Comparison of ENCODE assay signal across 7 cellular contexts in the genomic region with DNA sequence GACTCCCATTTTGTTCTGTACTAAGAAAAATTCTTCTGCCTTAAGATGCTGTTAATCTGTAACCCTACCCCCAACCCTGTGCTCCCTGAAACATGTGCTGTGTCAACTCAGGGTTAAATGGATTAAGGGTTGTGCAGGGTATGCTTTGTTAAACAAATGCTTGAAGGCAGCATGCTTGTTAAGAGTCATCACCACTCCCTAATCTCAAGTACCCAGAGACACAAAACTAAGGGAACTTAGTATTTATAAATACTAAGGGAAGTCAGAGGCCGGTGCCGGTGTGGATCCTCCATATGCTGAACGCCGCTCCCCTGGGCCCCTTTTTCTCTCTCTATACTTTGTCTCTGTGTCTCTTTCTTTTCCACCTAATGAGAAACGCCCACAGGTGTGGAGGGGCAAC.
A peak's percentile ranks its signal among the peaks of the same experiment; 100 is the strongest.
DNase-seq lines count a peak whose midpoint lies in the region; ATAC-seq and TF ChIP-seq lines count a peak whose summit lies in the region.
"Not testable (repeated sequence)": the region's sequence is repeated elsewhere in the genome, so short reads cannot be mapped to it uniquely, and the experiment has no call there.

No MANE protein-coding gene starts in this region.

- not testable (repeated sequence) for H3K23ac ChIP-seq in H9 (ENCODE audit: insufficient read length, low read depth, low read length)

- H3K27ac Mint-ChIP-seq in H9 (peak overlapping the region; percentile 95 to 99 (median 98)), WTC11 (peak overlapping the region; percentile 92), nephron progenitor cell (peak overlapping the region; percentile 88)

- POLR2A ChIA-PET in WTC11 (lab: Charles Lee): not testable (repeated sequence)

- not testable (repeated sequence) for H3K36me3 ChIP-seq in hepatocyte (replicated peaks; ENCODE audit: insufficient read depth, low read depth); smooth muscle cell (ENCODE audit: low read depth)

- not testable (repeated sequence) for H3F3A ChIP-seq in smooth muscle cell (ENCODE audit: low read depth)

- ATAC-seq in WTC11: peak; percentile 69

- H3T11ph ChIP-seq in H9 (ENCODE audit: low read length): not testable (repeated sequence)

- H3K4me1 Mint-ChIP-seq in H9 (peaks cover 59 to 65% of the 10 kb centered on the region in 2 experiments), WTC11 (peaks cover 55% of the 10 kb centered on the region), nephron progenitor cell (peaks cover 22% of the 10 kb centered on the region)

- not testable (repeated sequence) for H4K20me1 ChIP-seq in H9 (ENCODE audit: control insufficient read depth, insufficient read depth, insufficient read length); hepatocyte (ENCODE audit: insufficient read depth, poor library complexity, severe bottlenecking); smooth muscle cell (ENCODE audit: low read depth)

- not testable (repeated sequence) for H4K91ac ChIP-seq in H9 (ENCODE audit: insufficient read length, low read depth, low read length)

- peaks cover 17 to 19% of the 10 kb centered on the region in 2 experiments for H3K9me3 Mint-ChIP-seq in H9
- not testable (repeated sequence) for H3K9me3 Mint-ChIP-seq in WTC11, nephron progenitor cell

- H3K9ac ChIP-seq in H9 (ENCODE audit: extremely low read depth, insufficient read length, low read length): peak overlapping the region; percentile 64
- H3K9ac ChIP-seq in smooth muscle cell (ENCODE audit: low read depth): not testable (repeated sequence)

- CTCF ChIA-PET in WTC11 (lab: Charles Lee): not testable (repeated sequence)

- H2BK20ac ChIP-seq in H9 (ENCODE audit: low read depth, low read length, poor library complexity, severe bottlenecking): not testable (repeated sequence)

- not testable (repeated sequence) for H3K4me3 ChIP-seq in hepatocyte, smooth muscle cell
- peak overlapping the region; percentile 29; the same call in 1 of the 2 replicates for H3K4me3 ChIP-seq in iPS-18c (ENCODE audit: insufficient read depth, low read depth, low read length)

- peaks cover 32 to 43% (median 42%) of the 10 kb centered on the region in 3 experiments for H3K36me3 Mint-ChIP-seq in H9 (ENCODE audit: insufficient read depth in 1 of 3, low read depth in 3 of 3)
- H3K36me3 Mint-ChIP-seq in WTC11: peaks cover 22% of the 10 kb centered on the region
- not testable (repeated sequence) for H3K36me3 Mint-ChIP-seq in nephron progenitor cell (ENCODE audit: low read depth)

- H3K4ac ChIP-seq in H9 (ENCODE audit: low read depth, low read length): not testable (repeated sequence)

- H3K23me2 ChIP-seq in H9 (ENCODE audit: insufficient read length, low read depth, low read length, poor library complexity, severe bottlenecking): not testable (repeated sequence)

- not testable (repeated sequence) for H2BK120ac ChIP-seq in H9 (ENCODE audit: low read depth, low read length, poor library complexity, severe bottlenecking)

- H3K4me2 ChIP-seq in H9 (ENCODE audit: insufficient read depth, insufficient read length, low read length) (peak overlapping the region; percentile 59), hepatocyte (peak overlapping the region; percentile 35)
- H3K4me2 ChIP-seq in smooth muscle cell: not testable (repeated sequence)

- H2AK5ac ChIP-seq in H9 (ENCODE audit: insufficient read length, low read length): not testable (repeated sequence)

- H3K9me2 ChIP-seq in hepatocyte (replicated peaks; ENCODE audit: insufficient read depth): not testable (repeated sequence)

- not testable (repeated sequence) for H4K5ac ChIP-seq in H9 (ENCODE audit: insufficient read length, low read depth, low read length)

- H3K4me3 Mint-ChIP-seq in H9 (peak overlapping the region; percentile 78 to 82), WTC11 (peak overlapping the region; percentile 70)
- not testable (repeated sequence) for H3K4me3 Mint-ChIP-seq in nephron progenitor cell

- H3K27me3 ChIP-seq in H9 (ENCODE audit: insufficient read depth, low read length); hepatocyte; smooth muscle cell (ENCODE audit: low read depth): not testable (repeated sequence)

- H3K27me3 Mint-ChIP-seq in H9 (ENCODE audit: low read depth); WTC11 (ENCODE audit: low read depth); nephron progenitor cell (ENCODE audit: low read depth, poor library complexity): not testable (repeated sequence)

- H2BK15ac ChIP-seq in H9 (ENCODE audit: low read depth, low read length): not testable (repeated sequence)

- H3K27ac ChIP-seq in H9 (ENCODE audit: insufficient read length, low read depth, low read length) (peak overlapping the region; percentile 55), hepatocyte (peak overlapping the region; percentile 33)
- not testable (repeated sequence) for H3K27ac ChIP-seq in smooth muscle cell (ENCODE audit: low read depth)

- H2BK12ac ChIP-seq in H9 (ENCODE audit: insufficient read length, low read depth, low read length): not testable (repeated sequence)

- H3K4me1 ChIP-seq in H9 (ENCODE audit: insufficient read depth, low read length): not testable (repeated sequence)
- H3K4me1 ChIP-seq in hepatocyte (ENCODE audit: insufficient read depth): peaks cover 10% of the 10 kb centered on the region
- peaks cover 16% of the 10 kb centered on the region for H3K4me1 ChIP-seq in smooth muscle cell (ENCODE audit: low read depth)

- not testable (repeated sequence) for H2BK5ac ChIP-seq in H9 (ENCODE audit: insufficient read length, low read length)

- not testable (repeated sequence) for H3K79me1 ChIP-seq in H9 (ENCODE audit: insufficient read depth, low read depth, low read length, poor library complexity, severe bottlenecking)

- H3K9me3 ChIP-seq in H9 (ENCODE audit: control insufficient read depth, low read depth, low read length); hepatocyte (ENCODE audit: low read depth); iPS-18c (ENCODE audit: control insufficient read depth, insufficient read depth, low read length); smooth muscle cell (replicated peaks; ENCODE audit: low read depth): not testable (repeated sequence)

- not testable (repeated sequence) for H3K79me2 ChIP-seq in H9 (ENCODE audit: insufficient read depth, low read length); hepatocyte; smooth muscle cell (ENCODE audit: low read depth)

- not testable (repeated sequence) for H2AFZ ChIP-seq in H9 (ENCODE audit: low read length)
- H2AFZ ChIP-seq in hepatocyte (peak overlapping the region; percentile 3), smooth muscle cell (ENCODE audit: low read depth) (peak overlapping the region; percentile 46)

- DNase-seq in H9 (peak; percentile 43), NCI-H524 (lab: John Stamatoyannopoulos, UW) (peak; percentile 49 to 82), nephron progenitor cell (peak; percentile 1)
- not testable (repeated sequence) for DNase-seq in WTC11 (ENCODE audit: low spot score); hepatocyte (ENCODE audit: low spot score); smooth muscle cell (lab: John Stamatoyannopoulos, UW; ENCODE audit: unreplicated experiment)

- no CpG with 5 or more reads among the region's 5 CpGs for WGBS in H9 (ENCODE audit: extremely low coverage, insufficient read length, low lambda C conversion rate)
- 15% methylated on average over 5 of the region's 5 CpGs for WGBS in hepatocyte (ENCODE audit: low lambda C conversion rate, missing lambda C conversion rate)
- 9% methylated on average over 5 of the region's 5 CpGs for WGBS in smooth muscle cell (ENCODE audit: low lambda C conversion rate)

- not testable (repeated sequence) for H3K14ac ChIP-seq in H9 (ENCODE audit: insufficient read depth, low read length)

- H3K56ac ChIP-seq in H9 (ENCODE audit: insufficient read length, low read depth, low read length): not testable (repeated sequence)

- H4K8ac ChIP-seq in H9 (replicated peaks; ENCODE audit: insufficient read length, low read depth, low read length): not testable (repeated sequence)

- H3K18ac ChIP-seq in H9 (ENCODE audit: insufficient read length, low read depth, low read length): not testable (repeated sequence)

- not testable (repeated sequence) for TF ChIP-seq CTCF in H9 (conservative IDR thresholded peaks at IDR 0.05); WTC11 (IDR thresholded peaks at IDR 0.05); hepatocyte (IDR thresholded peaks at IDR 0.05; ENCODE audit: poor library complexity); nephron progenitor cell (IDR thresholded peaks at IDR 0.05); smooth muscle cell (IDR thresholded peaks at IDR 0.05; ENCODE audit: borderline replicate concordance, insufficient read depth, poor library complexity, severe bottlenecking)

TF ChIP-seq in WTC11, 78 proteins besides CTCF, POLR2A, EP300 and RAD21:
- peak; percentile 26; the same call in 1 of the 2 replicates for TF ChIP-seq MAX (CRISPR knock-in tag; IDR thresholded peaks at IDR 0.05)
